In genomic region chr1:37717631-37718030, GRCh38 we compare ENCODE assay signal across 34 cellular contexts. TPM values are rescaled to one million over a fixed set of nuclear protein-coding genes. Genes with fewer than 3 reads are reported as not detected.
"Had no signal": no experiment of that assay in that cellular context is flagged by ENCODE, and none has a peak within 500 bp of the region (broad histone marks: within the 10 kb centered on the region; RNA-seq: fewer than 3 reads in every experiment).

No MANE protein-coding gene starts in this region.

- H3K4me3 ChIP-seq: adrenal gland, body of pancreas, breast epithelium had no signal

- H3K27me3 ChIP-seq: adrenal gland, body of pancreas, brain microvascular endothelial cell, breast epithelium had no signal

- H3K4me1 ChIP-seq: adrenal gland, body of pancreas, breast epithelium had no signal

- H3K27ac ChIP-seq: adrenal gland, body of pancreas, brain microvascular endothelial cell, breast epithelium, VCaP had no signal

- H3K36me3 ChIP-seq: adrenal gland, brain microvascular endothelial cell, breast epithelium had no signal

- DNase-seq: activated B cell treated with CpG ODN at 0.5 μM for 24 hours; activated CD4-positive, alpha-beta memory T cell treated with anti-CD3 and anti-CD28 coated beads for 36 hours; activated CD4-positive, alpha-beta T cell treated with anti-CD3 and anti-CD28 coated beads for 4 hours; activated CD4-positive, alpha-beta T cell treated with anti-CD3 and anti-CD28 coated beads, Interleukin-2, amount 10 ng/mL, durations not matched to agents 24 days and 14 days; activated CD4-positive, alpha-beta T cell treated with anti-CD3 and anti-CD28 coated beads, Interleukin-2, amount 50 U/mL, for 1 hour; activated CD4-positive, alpha-beta T cell treated with anti-CD3 and anti-CD28 coated beads, Interleukin-2, amount 50 U/mL, for 4 hours; activated CD4-positive, CD25-positive, alpha-beta regulatory T cell treated with anti-CD3 and anti-CD28 coated beads, Interleukin-2, amount 50 U/mL, for 72 hours; activated CD8-positive, alpha-beta memory T cell treated with anti-CD3 and anti-CD28 coated beads, Interleukin-2, amount 50 U/mL, for 4 hours; activated CD8-positive, alpha-beta T cell treated with anti-CD3 and anti-CD28 coated beads for 36 hours; activated effector memory CD4-positive, alpha-beta T cell treated with anti-CD3 and anti-CD28 coated beads, Interleukin-2, amount 50 U/mL, for 16 hours; activated gamma-delta T cell treated with Interleukin-2 at 50 U/mL for 16 hours; activated naive CD4-positive, alpha-beta T cell; activated naive CD4-positive, alpha-beta T cell treated with anti-CD3 and anti-CD28 coated beads for 36 hours; activated naive CD4-positive, alpha-beta T cell treated with anti-CD3 and anti-CD28 coated beads, Interleukin-2, amount 50 U/mL, for 16 hours; activated naive CD8-positive, alpha-beta T cell treated with anti-CD3 and anti-CD28 coated beads for 36 hours; activated T-cell treated with anti-CD3 and anti-CD28 coated beads for 4 hours; activated T-cell treated with anti-CD3 and anti-CD28 coated beads, Interleukin-2, amount 50 U/mL, for 1 hour; activated T-cell treated with anti-CD3 and anti-CD28 coated beads, Interleukin-2, amount 50 U/mL, for 4 hours; activated T-cell treated with anti-CD3 and anti-CD28 coated beads, Interleukin-2, amount 50 U/mL, for 72 hours; adrenal gland; amniotic stem cell; aorta; body of pancreas; brain microvascular endothelial cell; central memory CD4-positive, alpha-beta T cell; T-cell; T-helper 17 cell; T1000 had no signal

- H3K9me3 ChIP-seq: adrenal gland, body of pancreas, breast epithelium had no signal

RNA-seq across cellular contexts. Expression of gene CDCA8, which starts 25.3 kb away (rescaled TPM):
- total RNA-seq: body of pancreas had no signal

RNA-seq across cellular contexts. Expression of gene EPHA10, which starts 47.3 kb away (rescaled TPM):
- total RNA-seq: activated CD8-positive, alpha-beta T cell treated with anti-CD3 and anti-CD28 coated beads for 36 hours; activated naive CD8-positive, alpha-beta T cell treated with anti-CD3 and anti-CD28 coated beads for 36 hours; astrocyte; cardiac septum; T-helper 1 cell treated with Interleukin-12 subunit alpha and Interleukin-12 subunit beta and Interleukin-4 antibody, amounts not matched to agents 30 ng/mL and 1 ng/mL, for 36 hours; T-helper 2 cell treated with Interferon-gamma antibody and Interleukin-4, amounts not matched to agents 100 ng/mL and 5 ng/mL, for 36 hours had no signal
